Comparison of ENCODE assay signal across 23 cellular contexts in genomic region chr7:129426482-129426881, GRCh38.
"Had no signal": no experiment of that assay in that cellular context is flagged by ENCODE, and none has a peak within 500 bp of the region (broad histone marks: within the 10 kb centered on the region; RNA-seq: fewer than 3 reads in every experiment).

No MANE protein-coding gene starts in this region.

- H3K4me2 ChIP-seq: hepatocyte had no signal

- H3K9me3 ChIP-seq: left ventricle myocardium inferior, pancreas, suprapubic skin, thyroid gland, upper lobe of left lung, uterus had no signal

- H3K27me3 Mint-ChIP-seq: effector memory CD8-positive, alpha-beta T cell; natural killer cell treated with Interleukin-12 subunit alpha and Interleukin-12 subunit beta and Interleukin-15 and Interleukin-18, amount 100 ng/mL, for 72 hours had no signal

- ATAC-seq: effector memory CD8-positive, alpha-beta T cell; foreskin keratinocyte; left cardiac atrium; natural killer cell treated with Interleukin-12 subunit alpha and Interleukin-12 subunit beta and Interleukin-15 and Interleukin-18, amount 100 ng/mL, for 72 hours; pancreas; right cardiac atrium; stimulated activated naive CD8-positive, alpha-beta T cell treated with anti-CD3 and anti-CD28 coated beads, Interleukin-15, Interleukin-2, amounts not matched to agents 100 U/mL and 50 U/mL, for 24 hours had no signal

- H3K27ac Mint-ChIP-seq: dendritic cell treated with granulocyte-macrophage colony-stimulating factor and Interleukin-4, amounts not matched to agents 40 ng/mL and 50 ng/mL, for 4 days; effector memory CD8-positive, alpha-beta T cell; progenitor cell of endocrine pancreas had no signal

- DNase-seq: effector memory CD8-positive, alpha-beta T cell; foreskin keratinocyte; head of caudate nucleus; kidney; left cardiac atrium; left ventricle myocardium inferior; mesenchymal stem cell; midbrain; occipital lobe; pancreas; right cardiac atrium; small intestine; stimulated activated CD4-positive, alpha-beta T cell treated with anti-CD3 and anti-CD28 coated beads, Interleukin-12 subunit alpha, Interleukin-12 subunit beta, amount 100 ng/mL, for 4 hours; stimulated activated naive CD8-positive, alpha-beta T cell treated with anti-CD3 and anti-CD28 coated beads, Interleukin-15, Interleukin-2, amounts not matched to agents 100 U/mL and 50 U/mL, for 24 hours; thyroid gland; upper lobe of left lung; uterus had no signal

- H3K4me3 Mint-ChIP-seq: dendritic cell treated with granulocyte-macrophage colony-stimulating factor and Interleukin-4, amounts not matched to agents 40 ng/mL and 50 ng/mL, for 4 days; effector memory CD8-positive, alpha-beta T cell; natural killer cell treated with Interleukin-12 subunit alpha and Interleukin-12 subunit beta and Interleukin-15 and Interleukin-18, amount 100 ng/mL, for 72 hours had no signal

- H3K79me2 ChIP-seq: hepatocyte had no signal

- H3K4me1 ChIP-seq: suprapubic skin, thyroid gland, upper lobe of left lung, uterus had no signal

- H3K36me3 ChIP-seq: uterus had no signal

- H2AFZ ChIP-seq: hepatocyte had no signal

- H3K9me3 Mint-ChIP-seq: dendritic cell treated with granulocyte-macrophage colony-stimulating factor and Interleukin-4, amounts not matched to agents 40 ng/mL and 50 ng/mL, for 4 days; effector memory CD8-positive, alpha-beta T cell; natural killer cell treated with Interleukin-12 subunit alpha and Interleukin-12 subunit beta and Interleukin-15 and Interleukin-18, amount 100 ng/mL, for 72 hours had no signal

- H3K4me3 ChIP-seq: hepatocyte, left ventricle myocardium inferior, lung, pancreas, suprapubic skin, thyroid gland, upper lobe of left lung, uterus had no signal

- H3K27me3 ChIP-seq: foreskin keratinocyte, hepatocyte, pancreas, suprapubic skin, thyroid gland, upper lobe of left lung, uterus had no signal

- H3K27ac ChIP-seq: foreskin keratinocyte, hepatocyte, left ventricle myocardium inferior, pancreas, suprapubic skin, thyroid gland, upper lobe of left lung, uterus had no signal

- H3K36me3 Mint-ChIP-seq: natural killer cell treated with Interleukin-12 subunit alpha and Interleukin-12 subunit beta and Interleukin-15 and Interleukin-18, amount 100 ng/mL, for 72 hours had no signal
